Comparison of ENCODE assay signal across 11 cellular contexts in the genomic region with DNA sequence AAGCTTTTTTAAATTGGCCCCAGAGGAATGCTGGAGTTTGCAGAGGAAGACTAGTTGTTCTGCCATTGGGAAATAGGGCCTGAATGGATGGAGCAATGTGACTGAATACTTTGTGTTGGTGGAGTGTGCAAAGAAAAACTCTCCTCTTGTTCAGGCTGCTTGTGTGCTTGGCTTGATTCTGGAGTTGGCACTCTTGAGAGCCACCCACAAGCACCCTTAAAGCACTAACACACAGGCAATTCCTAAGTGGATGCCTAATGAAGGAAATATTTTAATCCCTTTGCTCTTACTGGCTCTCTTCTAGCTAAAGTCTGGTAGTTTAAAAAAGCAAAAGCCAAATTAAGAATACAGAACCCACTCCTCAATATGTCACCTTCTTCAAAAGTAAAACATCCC.
DNase-seq lines count a peak whose midpoint lies in the region; ATAC-seq and TF ChIP-seq lines count a peak whose summit lies in the region.
"Had no signal": no experiment of that assay in that cellular context is flagged by ENCODE, and none has a peak within 500 bp of the region (broad histone marks: within the 10 kb centered on the region; RNA-seq: fewer than 3 reads in every experiment).

No MANE protein-coding gene starts in this region.

- H3K4me3 ChIP-seq in ACC112 (ENCODE audit: low read depth, low read length) (peak overlapping the region; percentile 17; the same call in 1 of the 2 replicates), SJSA1 (no peak overlapping the region), heart right ventricle (no peak overlapping the region), rectal smooth muscle tissue (ENCODE audit: low read length) (no peak overlapping the region)

- H3K9me3 ChIP-seq in SJSA1 (replicated peaks) (no peaks in the 10 kb centered on the region), heart right ventricle (no peaks in the 10 kb centered on the region)

- peak overlapping the region; percentile 98 for H3K27ac ChIP-seq in ACC112 (ENCODE audit: low read depth, low read length)
- peak overlapping the region; percentile 81 for H3K27ac ChIP-seq in SJSA1
- H3K27ac ChIP-seq in heart right ventricle: peak overlapping the region in 9 of 10 donors; percentile 36 to 85 (median 72)
- peak overlapping the region; percentile 33 for H3K27ac ChIP-seq in rectal smooth muscle tissue (ENCODE audit: low read depth, low read length)

- H2AFZ ChIP-seq in ACC112 (ENCODE audit: low read length, unreplicated experiment): peak overlapping the region; percentile 90

- no peak for TF ChIP-seq CTCF in heart right ventricle (IDR thresholded peaks at IDR 0.05)

- intact Hi-C loops in heart right ventricle (cut with DNase I): loop anchor here in 1 of 10 donors (10.0 kb wide), 1 partner anchor 175 kb away; no protein-coding TSS in a partner anchor

- H3K27me3 ChIP-seq in ACC112 (ENCODE audit: insufficient read depth, low read length) (no peaks in the 10 kb centered on the region), SJSA1 (replicated peaks) (no peaks in the 10 kb centered on the region), heart right ventricle (no peaks in the 10 kb centered on the region), rectal smooth muscle tissue (ENCODE audit: control insufficient read depth, insufficient read depth, low read length) (no peaks in the 10 kb centered on the region)

- peaks cover 51% of the 10 kb centered on the region for H3K4me1 ChIP-seq in ACC112 (ENCODE audit: control insufficient read depth, insufficient read depth, low read length, unreplicated experiment)
- peaks cover 34% of the 10 kb centered on the region for H3K4me1 ChIP-seq in SJSA1 (replicated peaks)
- H3K4me1 ChIP-seq in heart right ventricle: peaks cover 12 to 77% (median 60%) of the 10 kb centered on the region in 9 donors
- H3K4me1 ChIP-seq in rectal smooth muscle tissue (ENCODE audit: control insufficient read depth, insufficient read depth, low read length): peaks cover 19% of the 10 kb centered on the region

- DNase-seq in SJSA1 (ENCODE audit: low read depth in 1 of 2, low spot score in 2 of 2): no peak
- DNase-seq in heart right ventricle: no peak
- no peak for DNase-seq in RPMI8226
- DNase-seq in 8988T: no peak
- DNase-seq: activated B cell treated with CpG ODN at 0.5 μM for 24 hours; SHP77; stimulated activated CD4-positive, alpha-beta T cell treated with anti-CD3 and anti-CD28 coated beads, Interleukin-1b, Interleukin-23, amount 100 ng/mL, for 48 hours had no signal

- ATAC-seq in heart right ventricle (no peak), GM19467 (IDR thresholded peaks at IDR 0.05; ENCODE audit: unreplicated experiment) (no peak), GM19328 (IDR thresholded peaks at IDR 0.05; ENCODE audit: unreplicated experiment) (no peak)

- no peaks in the 10 kb centered on the region for H3K79me2 ChIP-seq in ACC112 (ENCODE audit: control insufficient read depth, insufficient read depth, low read length, unreplicated experiment)

- no peaks in the 10 kb centered on the region for H3K36me3 ChIP-seq in ACC112 (ENCODE audit: insufficient read depth, low read length)
- no peaks in the 10 kb centered on the region for H3K36me3 ChIP-seq in SJSA1
- no peaks in the 10 kb centered on the region for H3K36me3 ChIP-seq in heart right ventricle
- H3K36me3 ChIP-seq in rectal smooth muscle tissue (ENCODE audit: control insufficient read depth, insufficient read depth, low read length): no peaks in the 10 kb centered on the region

- no peak overlapping the region for H3K9ac ChIP-seq in rectal smooth muscle tissue (ENCODE audit: low read length)

Comparison
In these comparisons a context has a peak if more than half of its experiments do, and no peak if none do; other contexts are left out.
1. H3K27ac ChIP-seq: peak in every context shown above with its lines; median percentile 98 in ACC112; 81 in SJSA1; 72 in heart right ventricle; 33 in rectal smooth muscle tissue.